5 cellular contexts compared by ENCODE assay signal in the genomic region with DNA sequence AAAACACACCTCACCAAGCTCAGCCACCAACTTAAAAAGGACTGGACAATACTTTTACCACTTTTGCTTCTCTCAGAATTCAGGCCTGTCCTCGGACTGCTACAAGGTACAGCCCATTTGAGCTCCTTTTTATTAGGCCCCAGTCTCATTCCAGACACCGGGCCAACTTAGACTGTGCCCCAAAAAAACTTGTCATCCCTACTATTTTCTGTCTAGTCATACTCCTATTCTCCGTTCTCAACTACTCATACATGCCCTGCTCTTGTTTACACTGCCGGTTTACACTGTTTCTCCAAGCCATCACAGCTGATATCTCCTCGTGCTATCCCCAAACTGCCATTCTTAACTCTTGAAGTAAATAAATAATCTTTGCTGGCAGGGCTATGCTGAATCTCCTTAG. TPM values are rescaled to one million over a fixed set of nuclear protein-coding genes. Genes with fewer than 3 reads are reported as not detected.
"Had no signal": no experiment of that assay in that cellular context is flagged by ENCODE, and none has a peak within 500 bp of the region (broad histone marks: within the 10 kb centered on the region; RNA-seq: fewer than 3 reads in every experiment).

No MANE protein-coding gene starts in this region.

RNA-seq across cellular contexts. Expression of a gene that starts 10.5 kb away (rescaled TPM):
- total RNA-seq: IMR-90 had no signal
- polyA plus RNA-seq: IgD-negative memory B cell, IMR-90 had no signal

RNA-seq across cellular contexts. Expression of a gene that starts 49.3 kb away (rescaled TPM):
- total RNA-seq: HepG2, HT-29, HT1080, IMR-90 had no signal
- polyA plus RNA-seq: HepG2, IgD-negative memory B cell, IMR-90 had no signal
